In genomic region chr6:42042108-42042507, GRCh38 we compare ENCODE assay signal across 11 cellular contexts. TPM values are rescaled to one million over a fixed set of nuclear protein-coding genes. Genes with fewer than 3 reads are reported as not detected.
DNase-seq lines count a peak whose midpoint lies in the region; ATAC-seq and TF ChIP-seq lines count a peak whose summit lies in the region.
"Had no signal": no experiment of that assay in that cellular context is flagged by ENCODE, and none has a peak within 500 bp of the region (broad histone marks: within the 10 kb centered on the region; RNA-seq: fewer than 3 reads in every experiment).

No MANE protein-coding gene starts in this region.

- H3K9me3 Mint-ChIP-seq in activated T-cell treated with anti-CD3 and anti-CD28 coated beads, Interleukin-2, amount 50 U/mL, for 4 hours = no peaks in the 10 kb centered on the region
- no peaks in the 10 kb centered on the region for H3K9me3 Mint-ChIP-seq in activated CD4-positive, alpha-beta memory T cell treated with anti-CD3 and anti-CD28 coated beads, Interleukin-2, amount 10 ng/mL, durations not matched to agents 7 days and 5 days
- H3K9me3 Mint-ChIP-seq in immature natural killer cell = no peaks in the 10 kb centered on the region

- no peak for TF ChIP-seq POLR2A in stomach (IDR thresholded peaks at IDR 0.05)

- H3K36me3 Mint-ChIP-seq in activated T-cell treated with anti-CD3 and anti-CD28 coated beads, Interleukin-2, amount 50 U/mL, for 4 hours (ENCODE audit: insufficient read depth) = peaks cover 2% of the 10 kb centered on the region
- H3K36me3 Mint-ChIP-seq in activated CD4-positive, alpha-beta memory T cell treated with anti-CD3 and anti-CD28 coated beads, Interleukin-2, amount 10 ng/mL, durations not matched to agents 7 days and 5 days (ENCODE audit: low read depth) = peaks cover 7% of the 10 kb centered on the region
- peaks cover 0 to 24% (median 2%) of the 10 kb centered on the region in 3 donors for H3K36me3 Mint-ChIP-seq in immature natural killer cell

- peak overlapping the region; percentile 96 for H3K27ac Mint-ChIP-seq in activated CD4-positive, alpha-beta memory T cell treated with anti-CD3 and anti-CD28 coated beads, Interleukin-2, amount 10 ng/mL, durations not matched to agents 7 days and 5 days
- H3K27ac Mint-ChIP-seq in immature natural killer cell = peak overlapping the region in 5 of 6 donors; percentile 82 to 95 (median 94)

- POLR2A ChIA-PET in activated CD4-positive, alpha-beta memory T cell treated with anti-CD3 and anti-CD28 coated beads, Interleukin-2, amount 10 ng/mL, durations not matched to agents 7 days and 5 days (lab: Charles Lee) = interaction anchor here (1.0 to 14.9 kb wide), 11 partner anchors 8 to 256 kb away, joined by 3 to 553 read pairs (median 26); partner anchors contain the start of genes BYSL, CCND3, MED20 and TAF8

- H3K27me3 Mint-ChIP-seq in activated T-cell treated with anti-CD3 and anti-CD28 coated beads, Interleukin-2, amount 50 U/mL, for 4 hours (ENCODE audit: low read depth) = no peaks in the 10 kb centered on the region
- no peaks in the 10 kb centered on the region for H3K27me3 Mint-ChIP-seq in activated CD4-positive, alpha-beta memory T cell treated with anti-CD3 and anti-CD28 coated beads, Interleukin-2, amount 10 ng/mL, durations not matched to agents 7 days and 5 days
- H3K27me3 Mint-ChIP-seq in immature natural killer cell (ENCODE audit: low read depth in 3 of 3) = peaks cover 0 to 7% (median 5%) of the 10 kb centered on the region in 3 donors

- H3K4me3 Mint-ChIP-seq in activated T-cell treated with anti-CD3 and anti-CD28 coated beads, Interleukin-2, amount 50 U/mL, for 4 hours = peak overlapping the region; percentile 74
- peak overlapping the region; percentile 51 for H3K4me3 Mint-ChIP-seq in activated CD4-positive, alpha-beta memory T cell treated with anti-CD3 and anti-CD28 coated beads, Interleukin-2, amount 10 ng/mL, durations not matched to agents 7 days and 5 days
- H3K4me3 Mint-ChIP-seq in immature natural killer cell = peak overlapping the region; percentile 80 to 99 (median 98)

- H3K9me3 ChIP-seq in stomach = no peaks in the 10 kb centered on the region

- 70 to 79% (median 77%) methylated on average over 14 of the region's 14 CpGs for WGBS in stomach, 5 donors

- peaks cover 0 to 31% (median 7%) of the 10 kb centered on the region in 4 donors for H3K36me3 ChIP-seq in stomach

- TF ChIP-seq EP300 in stomach (IDR thresholded peaks at IDR 0.05) = no peak

- peaks cover 92% of the 10 kb centered on the region for H3K4me1 Mint-ChIP-seq in activated T-cell treated with anti-CD3 and anti-CD28 coated beads, Interleukin-2, amount 50 U/mL, for 4 hours (ENCODE audit: low read depth)
- peaks cover 90% of the 10 kb centered on the region for H3K4me1 Mint-ChIP-seq in activated CD4-positive, alpha-beta memory T cell treated with anti-CD3 and anti-CD28 coated beads, Interleukin-2, amount 10 ng/mL, durations not matched to agents 7 days and 5 days
- H3K4me1 Mint-ChIP-seq in immature natural killer cell = peaks cover 91 to 96% of the 10 kb centered on the region in 2 donors

- H3K4me3 ChIP-seq in stomach = peak overlapping the region in 1 of 4 donors; percentile 9

- CTCF ChIA-PET in activated CD4-positive, alpha-beta memory T cell treated with anti-CD3 and anti-CD28 coated beads, Interleukin-2, amount 10 ng/mL, durations not matched to agents 7 days and 5 days (lab: Charles Lee) = interaction anchor here (1.0 to 15.9 kb wide), 14 partner anchors 7 to 264 kb away, joined by 3 to 383 read pairs (median 16); partner anchors contain the start of genes BYSL, CCND3, FRS3 and MED20

- intact Hi-C loops in stomach (cut with DNase I; ENCODE audit: low total_unique reads) = loop anchor here (10.0 kb wide), 2 partner anchors 107 to 257 kb away; partner anchors contain the start of genes PRICKLE4 and TOMM6

- DNase-seq in activated T-cell treated with anti-CD3 and anti-CD28 coated beads, Interleukin-2, amount 50 U/mL, for 4 hours = no peak
- DNase-seq in activated T-cell treated with anti-CD3 and anti-CD28 coated beads for 4 hours = no peak
- no peak for DNase-seq in activated CD4-positive, alpha-beta memory T cell treated with anti-CD3 and anti-CD28 coated beads, Interleukin-2, amount 10 ng/mL, durations not matched to agents 7 days and 5 days
- DNase-seq in immature natural killer cell = no peak
- DNase-seq in stomach = no peak
- DNase-seq in dermis blood vessel endothelial cell = no peak
- no peak for DNase-seq in medulla oblongata (ENCODE audit: extremely low spot score)
- DNase-seq: activated gamma-delta T cell treated with Interleukin-2 at 50 U/mL for 16 hours, midbrain, NCI-H2107 had no signal

- no peaks in the 10 kb centered on the region for H3K27me3 ChIP-seq in stomach

- peaks cover 66 to 87% (median 79%) of the 10 kb centered on the region in 4 donors for H3K4me1 ChIP-seq in stomach

- peak overlapping the region; percentile 14 to 65 (median 55) for H3K27ac ChIP-seq in stomach

- ATAC-seq in activated T-cell treated with anti-CD3 and anti-CD28 coated beads, Interleukin-2, amount 50 U/mL, for 4 hours = no peak
- no peak for ATAC-seq in HG03039 (IDR thresholded peaks at IDR 0.05; ENCODE audit: unreplicated experiment)

- no peak for TF ChIP-seq CTCF in stomach (IDR thresholded peaks at IDR 0.05)

RNA-seq across cellular contexts. Expression of gene TAF8, which starts 8.2 kb away (rescaled TPM):
- 10 to 100 TPM; 35.7 to 39.9 (median 38.2) TPM for total RNA-seq in activated T-cell treated with anti-CD3 and anti-CD28 coated beads, Interleukin-2, amount 50 U/mL, for 4 hours
- 10 to 100 TPM; 48.0 to 55.1 TPM for total RNA-seq in activated CD4-positive, alpha-beta memory T cell treated with anti-CD3 and anti-CD28 coated beads, Interleukin-2, amount 10 ng/mL, durations not matched to agents 7 days and 5 days
- polyA plus RNA-seq in immature natural killer cell = 10 to 100 TPM in 2 of 3 donors, 1 to 10 TPM in 1; 8.5 to 23.0 (median 14.6) TPM
- 10 to 100 TPM in 4 of 5 donors, 1 to 10 TPM in 1; 3.8 to 24.6 (median 21.4) TPM for total RNA-seq in stomach
- polyA plus RNA-seq in stomach = 10 to 100 TPM; 10.7 to 13.4 (median 11.6) TPM
- 19.1 and 20.3 TPM in 2 replicates for total RNA-seq in dermis blood vessel endothelial cell
